Comparison of ENCODE assay signal across 24 cellular contexts in the genomic region with DNA sequence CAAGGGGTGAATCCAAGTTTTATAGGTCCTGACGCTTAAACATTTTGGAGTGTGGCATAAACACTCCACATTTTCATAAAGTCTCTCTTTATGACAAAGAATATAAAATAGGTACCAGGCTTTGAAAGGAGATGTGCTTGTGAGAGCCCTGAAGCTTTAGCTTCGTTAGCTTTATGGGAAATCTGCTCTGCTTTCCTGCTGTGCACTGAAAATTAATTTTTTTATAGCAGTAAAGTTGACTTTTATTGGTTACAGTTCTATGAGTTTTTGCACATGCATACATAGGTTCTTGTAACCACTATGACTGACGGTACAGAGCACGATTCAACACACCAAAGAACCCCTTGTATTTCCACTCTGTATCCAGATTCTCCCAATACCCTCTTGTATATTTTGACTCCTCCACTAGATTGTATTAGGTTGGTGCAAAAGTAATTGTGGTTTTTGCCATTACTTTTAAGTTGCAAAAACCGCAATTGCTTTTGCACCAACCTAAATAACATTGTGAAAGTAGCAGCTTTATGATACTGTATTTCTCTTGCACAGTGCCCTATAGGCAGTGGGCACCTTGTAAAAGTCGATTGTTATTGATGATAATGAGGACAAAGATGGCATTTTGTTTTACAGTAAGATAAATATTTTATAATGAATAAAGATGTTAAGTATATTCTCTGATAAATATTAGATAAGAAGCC.
"Had no signal": no experiment of that assay in that cellular context is flagged by ENCODE, and none has a peak within 500 bp of the region (broad histone marks: within the 10 kb centered on the region; RNA-seq: fewer than 3 reads in every experiment).

No MANE protein-coding gene starts in this region.

- H3K36me3 ChIP-seq: esophagus squamous epithelium, gastrocnemius medialis, heart right ventricle, left lung, lower lobe of right lung had no signal

- H3K4me1 ChIP-seq: gastrocnemius medialis, left lung had no signal

- H3K27me3 Mint-ChIP-seq: dendritic cell treated with granulocyte-macrophage colony-stimulating factor and Interleukin-4, amounts not matched to agents 40 ng/mL and 50 ng/mL, for 4 days had no signal

- ATAC-seq: effector memory CD8-positive, alpha-beta T cell; gastrocnemius medialis; heart right ventricle; left cardiac atrium; left lung; left ventricle myocardium superior; lower lobe of right lung; mucosa of descending colon; naive thymus-derived CD8-positive, alpha-beta T cell had no signal

- H3K9me3 ChIP-seq: esophagus squamous epithelium, gastrocnemius medialis, heart right ventricle, left lung, lower lobe of right lung, mucosa of descending colon had no signal

- H3K9me3 Mint-ChIP-seq: dendritic cell treated with granulocyte-macrophage colony-stimulating factor and Interleukin-4, amounts not matched to agents 40 ng/mL and 50 ng/mL, for 4 days; effector memory CD8-positive, alpha-beta T cell; endodermal cell; mesothelial cell of epicardium; naive B cell; naive thymus-derived CD8-positive, alpha-beta T cell had no signal

- H3K4me1 Mint-ChIP-seq: naive B cell; naive thymus-derived CD8-positive, alpha-beta T cell had no signal

- DNase-seq: cortex of kidney; effector CD8-positive, alpha-beta T cell; effector memory CD8-positive, alpha-beta T cell; endodermal cell; erythroblast; esophagus squamous epithelium; foreskin fibroblast; foreskin melanocyte; gastrocnemius medialis; glutamatergic neuron; head of caudate nucleus; heart right ventricle; hippocampal formation; left cardiac atrium; left lung; left ventricle myocardium superior; lower lobe of right lung; mesenchymal stem cell; mucosa of descending colon; naive B cell; naive thymus-derived CD8-positive, alpha-beta T cell had no signal

- H3K4me3 Mint-ChIP-seq: dendritic cell treated with granulocyte-macrophage colony-stimulating factor and Interleukin-4, amounts not matched to agents 40 ng/mL and 50 ng/mL, for 4 days; effector memory CD8-positive, alpha-beta T cell; endodermal cell; mesothelial cell of epicardium; naive B cell; naive thymus-derived CD8-positive, alpha-beta T cell had no signal

- H3K36me3 Mint-ChIP-seq: mesothelial cell of epicardium; naive B cell; naive thymus-derived CD8-positive, alpha-beta T cell had no signal

- H3K27ac ChIP-seq: epithelial cell of prostate, esophagus squamous epithelium, gastrocnemius medialis, heart right ventricle, left lung, lower lobe of right lung had no signal

- H3K27me3 ChIP-seq: esophagus squamous epithelium, gastrocnemius medialis, left lung had no signal

- H3K4me3 ChIP-seq: esophagus squamous epithelium, gastrocnemius medialis, heart right ventricle, left lung, lower lobe of right lung, mucosa of descending colon had no signal

- H3K27ac Mint-ChIP-seq: dendritic cell treated with granulocyte-macrophage colony-stimulating factor and Interleukin-4, amounts not matched to agents 40 ng/mL and 50 ng/mL, for 4 days; effector memory CD8-positive, alpha-beta T cell; endodermal cell; naive B cell; naive thymus-derived CD8-positive, alpha-beta T cell had no signal
